Comparison of ENCODE assay signal across 19 cellular contexts in the genomic region with DNA sequence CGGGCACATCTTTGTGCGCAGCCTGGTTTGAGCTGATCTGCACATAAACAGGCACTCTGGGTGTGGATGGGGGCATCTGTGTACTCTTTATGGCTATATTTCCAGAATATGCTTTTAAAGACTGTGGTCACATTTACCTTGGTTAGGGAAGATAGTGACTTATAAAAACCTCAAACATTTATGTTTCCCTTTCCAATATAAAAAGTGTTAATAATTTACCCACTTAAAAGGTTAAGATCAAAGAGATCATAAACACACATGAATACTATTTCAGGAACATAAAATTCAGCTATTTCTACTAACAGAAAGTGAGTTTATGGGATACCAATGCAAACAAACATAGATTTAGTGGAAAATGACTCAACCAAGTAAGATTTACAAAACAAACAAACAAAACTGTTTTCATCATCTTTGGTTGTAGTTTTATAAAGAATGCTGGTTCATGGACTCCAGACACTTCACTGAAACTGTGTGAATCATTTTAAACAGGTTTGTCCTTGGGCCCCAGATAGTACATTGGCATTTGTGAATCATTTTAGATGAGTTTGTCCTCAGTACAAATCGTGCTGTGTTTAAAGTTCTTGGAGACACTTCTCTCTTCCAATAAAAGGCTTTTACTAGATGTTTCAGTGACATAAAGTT.
DNase-seq lines count a peak whose midpoint lies in the region; ATAC-seq, FAIRE-seq and TF ChIP-seq lines count a peak whose summit lies in the region.
"Had no signal": no experiment of that assay in that cellular context is flagged by ENCODE, and none has a peak within 500 bp of the region (broad histone marks: within the 10 kb centered on the region; RNA-seq: fewer than 3 reads in every experiment).

No MANE protein-coding gene starts in this region.

- H3K4me3 ChIP-seq in HEK293 (ENCODE audit: low read depth, low read length) (no peak overlapping the region), fibroblast of mammary gland (ENCODE audit: control insufficient read depth, low read depth, low read length) (no peak overlapping the region), sigmoid colon (no peak overlapping the region)
- H3K4me3 ChIP-seq: coronary artery, MG63, Peyer's patch, stomach had no signal

- CTCF ChIA-PET in HEK293 (lab: Yijun Ruan, JAX): interaction anchor here (1.0 kb wide), 1 partner anchor 158 kb away, joined by 3 read pairs; no protein-coding TSS in a partner anchor

- intact Hi-C loops in sigmoid colon (cut with DNase I): no loop called here

- TF ChIP-seq CTCF in HEK293 (tag by site-specific recombination; IDR thresholded peaks at IDR 0.05): no peak
- TF ChIP-seq CTCF in VCaP (conservative IDR thresholded peaks at IDR 0.05): no peak
- TF ChIP-seq CTCF in fibroblast of mammary gland (conservative IDR thresholded peaks at IDR 0.05; ENCODE audit: control insufficient read depth, insufficient read depth, low read depth, low read length): no peak
- no peak for TF ChIP-seq CTCF in sigmoid colon (IDR thresholded peaks at IDR 0.05)
- TF ChIP-seq CTCF in GM20000 (IDR thresholded peaks at IDR 0.05; ENCODE audit: extremely low read depth, missing control alignments): no peak
- TF ChIP-seq CTCF in D721Med (IDR thresholded peaks at IDR 0.05; ENCODE audit: insufficient read depth, missing control alignments): no peak

- no peak for TF ChIP-seq POLR2A in sigmoid colon (IDR thresholded peaks at IDR 0.05)

- H3K36me3 ChIP-seq in HEK293 (ENCODE audit: control insufficient read depth in 2 of 2, insufficient read depth in 1 of 2, low read length in 2 of 2): no peaks in the 10 kb centered on the region
- no peaks in the 10 kb centered on the region for H3K36me3 ChIP-seq in sigmoid colon
- H3K36me3 ChIP-seq: MG63, Peyer's patch, stomach had no signal

- peak in 1 of 4 donors; percentile 24 for TF ChIP-seq EP300 in sigmoid colon (IDR thresholded peaks at IDR 0.05)

- no peaks in the 10 kb centered on the region for H3K9me3 ChIP-seq in HEK293 (ENCODE audit: control insufficient read depth, insufficient read depth, low read depth, low read length)
- H3K9me3 ChIP-seq in sigmoid colon: no peaks in the 10 kb centered on the region
- H3K9me3 ChIP-seq: MG63, Peyer's patch, stomach had no signal

- ATAC-seq in HG02870 (IDR thresholded peaks at IDR 0.05; ENCODE audit: unreplicated experiment): no peak

- no peaks in the 10 kb centered on the region for H3K27me3 ChIP-seq in sigmoid colon
- H3K27me3 ChIP-seq: MG63, Peyer's patch, stomach had no signal

- no peak for FAIRE-seq in D721Med (lab: Jason Lieb, UNC)
- FAIRE-seq: GM18507 had no signal

- H3K27ac ChIP-seq in HEK293 (ENCODE audit: extremely low read depth, low read depth, low read length): no peak overlapping the region
- peak overlapping the region; percentile 78 for H3K27ac ChIP-seq in VCaP
- peak overlapping the region in 3 of 4 donors; percentile 25 to 61 (median 42) for H3K27ac ChIP-seq in sigmoid colon
- H3K27ac ChIP-seq: Peyer's patch had no signal

- WGBS in sigmoid colon, 2 donors: 14 to 66% methylated on average over 3 of the region's 3 CpGs

- H3K4me1 ChIP-seq in HEK293 (ENCODE audit: control insufficient read depth, insufficient read depth, low read length) (peaks cover 11% of the 10 kb centered on the region), sigmoid colon (peaks cover 0 to 48% (median 39%) of the 10 kb centered on the region in 4 donors)

- POLR2A ChIA-PET in HEK293 (lab: Yijun Ruan, JAX): no interaction called here

- DNase-seq in fibroblast of mammary gland (ENCODE audit: low read depth): peak; percentile 52
- no peak for DNase-seq in sigmoid colon
- DNase-seq in GM20000 (ENCODE audit: low spot score): no peak
- DNase-seq in D721Med (ENCODE audit: insufficient read length, low spot score): no peak
- no peak for DNase-seq in SKM-1 treated with dmso at 0.1 percent for 144 hours (lab: John Stamatoyannopoulos, UW; ENCODE audit: unreplicated experiment)
- DNase-seq: activated B cell treated with CpG ODN at 0.5 μM for 24 hours, amniotic stem cell, MG63, naive B cell, NCI-H187 treated with DMSO at 0.1 percent for 48 hours, NCI-H524 treated with DMSO at 0.1 percent for 48 hours, Peyer's patch, posterior cingulate gyrus, stomach had no signal

TF ChIP-seq in HEK293, 187 proteins besides CTCF, POLR2A, EP300 and RAD21 (continues in another document):
- peak; percentile 68; the same call in 1 of the 2 replicates for TF ChIP-seq ZFP69B (tag by site-specific recombination; IDR thresholded peaks at IDR 0.05)
- TF ChIP-seq ZNF10 (tag by site-specific recombination; IDR thresholded peaks at IDR 0.05): 0 out of 2 replicates have a peak, but pooled peaks have one; percentile 12
- TF ChIP-seq ZBTB20 (tag by site-specific recombination; IDR thresholded peaks at IDR 0.05): peak; percentile 93
- TF ChIP-seq, protein P1, sequence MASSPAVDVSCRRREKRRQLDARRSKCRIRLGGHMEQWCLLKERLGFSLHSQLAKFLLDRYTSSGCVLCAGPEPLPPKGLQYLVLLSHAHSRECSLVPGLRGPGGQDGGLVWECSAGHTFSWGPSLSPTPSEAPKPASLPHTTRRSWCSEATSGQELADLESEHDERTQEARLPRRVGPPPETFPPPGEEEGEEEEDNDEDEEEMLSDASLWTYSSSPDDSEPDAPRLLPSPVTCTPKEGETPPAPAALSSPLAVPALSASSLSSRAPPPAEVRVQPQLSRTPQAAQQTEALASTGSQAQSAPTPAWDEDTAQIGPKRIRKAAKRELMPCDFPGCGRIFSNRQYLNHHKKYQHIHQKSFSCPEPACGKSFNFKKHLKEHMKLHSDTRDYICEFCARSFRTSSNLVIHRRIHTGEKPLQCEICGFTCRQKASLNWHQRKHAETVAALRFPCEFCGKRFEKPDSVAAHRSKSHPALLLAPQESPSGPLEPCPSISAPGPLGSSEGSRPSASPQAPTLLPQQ (tag by site-specific recombination; IDR thresholded peaks at IDR 0.05): peak; percentile 78; the same call in 1 of the 2 replicates
- no peak for TF ChIP-seq ZNF302 (tag by site-specific recombination; IDR thresholded peaks at IDR 0.05; ENCODE audit: low read depth)
- no peak for TF ChIP-seq ZNF792 (tag by site-specific recombination; IDR thresholded peaks at IDR 0.05)
- peak; percentile 62 for TF ChIP-seq ZNF2 (tag by site-specific recombination; IDR thresholded peaks at IDR 0.05)
- TF ChIP-seq ZBTB7A (tag by site-specific recombination; IDR thresholded peaks at IDR 0.05; ENCODE audit: low read depth): no peak
- TF ChIP-seq, protein P2, sequence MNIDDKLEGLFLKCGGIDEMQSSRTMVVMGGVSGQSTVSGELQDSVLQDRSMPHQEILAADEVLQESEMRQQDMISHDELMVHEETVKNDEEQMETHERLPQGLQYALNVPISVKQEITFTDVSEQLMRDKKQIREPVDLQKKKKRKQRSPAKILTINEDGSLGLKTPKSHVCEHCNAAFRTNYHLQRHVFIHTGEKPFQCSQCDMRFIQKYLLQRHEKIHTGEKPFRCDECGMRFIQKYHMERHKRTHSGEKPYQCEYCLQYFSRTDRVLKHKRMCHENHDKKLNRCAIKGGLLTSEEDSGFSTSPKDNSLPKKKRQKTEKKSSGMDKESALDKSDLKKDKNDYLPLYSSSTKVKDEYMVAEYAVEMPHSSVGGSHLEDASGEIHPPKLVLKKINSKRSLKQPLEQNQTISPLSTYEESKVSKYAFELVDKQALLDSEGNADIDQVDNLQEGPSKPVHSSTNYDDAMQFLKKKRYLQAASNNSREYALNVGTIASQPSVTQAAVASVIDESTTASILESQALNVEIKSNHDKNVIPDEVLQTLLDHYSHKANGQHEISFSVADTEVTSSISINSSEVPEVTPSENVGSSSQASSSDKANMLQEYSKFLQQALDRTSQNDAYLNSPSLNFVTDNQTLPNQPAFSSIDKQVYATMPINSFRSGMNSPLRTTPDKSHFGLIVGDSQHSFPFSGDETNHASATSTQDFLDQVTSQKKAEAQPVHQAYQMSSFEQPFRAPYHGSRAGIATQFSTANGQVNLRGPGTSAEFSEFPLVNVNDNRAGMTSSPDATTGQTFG (tag by site-specific recombination; IDR thresholded peaks at IDR 0.05; ENCODE audit: borderline replicate concordance): peak; percentile 72; the same call in 1 of the 2 replicates
- no peak for TF ChIP-seq ZNF248 (tag by site-specific recombination; IDR thresholded peaks at IDR 0.05)
- no peak; the same call in 1 of the 2 replicates for TF ChIP-seq ZNF174 (tag by site-specific recombination; IDR thresholded peaks at IDR 0.05)
- TF ChIP-seq ZNF843 (tag by site-specific recombination; IDR thresholded peaks at IDR 0.05): peak; percentile 79
- TF ChIP-seq, protein P3, sequence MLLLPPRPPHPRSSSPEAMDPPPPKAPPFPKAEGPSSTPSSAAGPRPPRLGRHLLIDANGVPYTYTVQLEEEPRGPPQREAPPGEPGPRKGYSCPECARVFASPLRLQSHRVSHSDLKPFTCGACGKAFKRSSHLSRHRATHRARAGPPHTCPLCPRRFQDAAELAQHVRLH (tag by site-specific recombination; IDR thresholded peaks at IDR 0.05): peak; percentile 68; the same call in 1 of the 2 replicates
- TF ChIP-seq FEZF1 (tag by site-specific recombination; IDR thresholded peaks at IDR 0.05): peak; percentile 79
- TF ChIP-seq ZNF830 (tag by site-specific recombination; IDR thresholded peaks at IDR 0.05; ENCODE audit: low read depth): no peak
- 0 out of 2 replicates have a peak, but pooled peaks have one; percentile 28 for TF ChIP-seq WT1 (tag by site-specific recombination; IDR thresholded peaks at IDR 0.05)
- TF ChIP-seq, protein P4, sequence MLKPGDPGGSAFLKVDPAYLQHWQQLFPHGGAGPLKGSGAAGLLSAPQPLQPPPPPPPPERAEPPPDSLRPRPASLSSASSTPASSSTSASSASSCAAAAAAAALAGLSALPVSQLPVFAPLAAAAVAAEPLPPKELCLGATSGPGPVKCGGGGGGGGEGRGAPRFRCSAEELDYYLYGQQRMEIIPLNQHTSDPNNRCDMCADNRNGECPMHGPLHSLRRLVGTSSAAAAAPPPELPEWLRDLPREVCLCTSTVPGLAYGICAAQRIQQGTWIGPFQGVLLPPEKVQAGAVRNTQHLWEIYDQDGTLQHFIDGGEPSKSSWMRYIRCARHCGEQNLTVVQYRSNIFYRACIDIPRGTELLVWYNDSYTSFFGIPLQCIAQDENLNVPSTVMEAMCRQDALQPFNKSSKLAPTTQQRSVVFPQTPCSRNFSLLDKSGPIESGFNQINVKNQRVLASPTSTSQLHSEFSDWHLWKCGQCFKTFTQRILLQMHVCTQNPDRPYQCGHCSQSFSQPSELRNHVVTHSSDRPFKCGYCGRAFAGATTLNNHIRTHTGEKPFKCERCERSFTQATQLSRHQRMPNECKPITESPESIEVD (tag by site-specific recombination; IDR thresholded peaks at IDR 0.05): peak; percentile 88
- TF ChIP-seq ZNF621 (tag by site-specific recombination; IDR thresholded peaks at IDR 0.05): 0 out of 2 replicates have a peak, but pooled peaks have one; percentile 37
- TF ChIP-seq ZNF292 (tag by site-specific recombination; IDR thresholded peaks at IDR 0.05; ENCODE audit: borderline replicate concordance, low read depth): no peak
- TF ChIP-seq ZNF629 (tag by site-specific recombination; IDR thresholded peaks at IDR 0.05): 0 out of 2 replicates have a peak, but pooled peaks have one; percentile 30
